ENCODE assay signal across 15 cellular contexts in the genomic region with DNA sequence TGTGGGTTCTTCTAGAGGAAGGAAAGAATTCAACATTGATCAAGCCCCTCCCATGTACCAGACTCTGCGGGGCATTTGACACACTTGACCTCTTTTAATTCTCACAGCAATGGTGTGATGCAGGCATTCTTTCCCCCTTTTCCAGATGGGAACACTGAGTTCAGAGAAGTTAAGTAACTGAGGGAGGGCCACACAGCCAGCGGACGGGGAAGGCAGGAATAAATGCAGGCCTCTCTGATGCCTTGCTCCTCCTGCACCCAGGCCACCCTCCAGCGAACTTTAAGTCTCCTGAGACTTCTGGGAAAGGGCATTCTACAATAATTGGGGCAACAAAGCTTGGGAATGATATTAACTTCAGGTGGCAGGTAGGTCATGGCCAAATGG.
DNase-seq lines count a peak whose midpoint lies in the region; ATAC-seq and TF ChIP-seq lines count a peak whose summit lies in the region.
"Had no signal": no experiment of that assay in that cellular context is flagged by ENCODE, and none has a peak within 500 bp of the region (broad histone marks: within the 10 kb centered on the region; RNA-seq: fewer than 3 reads in every experiment).

No MANE protein-coding gene starts in this region.

- TF ChIP-seq CTCF in HEK293 (tag by site-specific recombination; IDR thresholded peaks at IDR 0.05): no peak

- no peak for ATAC-seq in activated CD4-positive, alpha-beta T cell treated with anti-CD3 and anti-CD28 coated beads for 36 hours
- ATAC-seq in activated naive CD4-positive, alpha-beta T cell treated with anti-CD3 and anti-CD28 coated beads, Interleukin-2, amount 50 U/mL, for 72 hours: no peak
- no peak for ATAC-seq in naive thymus-derived CD8-positive, alpha-beta T cell
- ATAC-seq: esophagus mucosa, WTC11 had no signal

- intact Hi-C loops in activated CD4-positive, alpha-beta T cell treated with anti-CD3 and anti-CD28 coated beads for 36 hours (cut with DNase I, micrococcal nuclease): loop anchor here in 1 of 2 experiments (2.0 kb wide), 1 partner anchor 23 kb away; no protein-coding TSS in a partner anchor

- H3K4me1 Mint-ChIP-seq in activated CD4-positive, alpha-beta T cell treated with anti-CD3 and anti-CD28 coated beads for 36 hours: peaks cover 47% of the 10 kb centered on the region
- peaks cover 32 to 80% (median 72%) of the 10 kb centered on the region in 4 donors for H3K4me1 Mint-ChIP-seq in naive thymus-derived CD8-positive, alpha-beta T cell

- peak overlapping the region; percentile 92 for H3K27ac Mint-ChIP-seq in activated CD4-positive, alpha-beta T cell treated with anti-CD3 and anti-CD28 coated beads for 36 hours
- H3K27ac Mint-ChIP-seq in activated naive CD4-positive, alpha-beta T cell treated with anti-CD3 and anti-CD28 coated beads, Interleukin-2, amount 50 U/mL, for 72 hours: peak overlapping the region; percentile 66 to 93
- peak overlapping the region; percentile 84 to 98 (median 95) for H3K27ac Mint-ChIP-seq in naive thymus-derived CD8-positive, alpha-beta T cell
- H3K27ac Mint-ChIP-seq: dendritic cell treated with granulocyte-macrophage colony-stimulating factor and Interleukin-4, amounts not matched to agents 40 ng/mL and 50 ng/mL, for 4 days; WTC11 had no signal

- H3K9me3 Mint-ChIP-seq in activated CD4-positive, alpha-beta T cell treated with anti-CD3 and anti-CD28 coated beads for 36 hours (ENCODE audit: low read depth): no peaks in the 10 kb centered on the region
- H3K9me3 Mint-ChIP-seq in activated naive CD4-positive, alpha-beta T cell treated with anti-CD3 and anti-CD28 coated beads, Interleukin-2, amount 50 U/mL, for 72 hours: no peaks in the 10 kb centered on the region
- no peaks in the 10 kb centered on the region for H3K9me3 Mint-ChIP-seq in naive thymus-derived CD8-positive, alpha-beta T cell
- H3K9me3 Mint-ChIP-seq: dendritic cell treated with granulocyte-macrophage colony-stimulating factor and Interleukin-4, amounts not matched to agents 40 ng/mL and 50 ng/mL, for 4 days; WTC11 had no signal

- no peaks in the 10 kb centered on the region for H3K27me3 Mint-ChIP-seq in activated CD4-positive, alpha-beta T cell treated with anti-CD3 and anti-CD28 coated beads for 36 hours
- no peaks in the 10 kb centered on the region for H3K27me3 Mint-ChIP-seq in naive thymus-derived CD8-positive, alpha-beta T cell

- H3K9me3 ChIP-seq in HEK293 (ENCODE audit: control insufficient read depth, insufficient read depth, low read depth, low read length): no peaks in the 10 kb centered on the region
- H3K9me3 ChIP-seq: transverse colon had no signal

- POLR2A ChIA-PET in activated CD4-positive, alpha-beta T cell treated with anti-CD3 and anti-CD28 coated beads for 36 hours (lab: Charles Lee): interaction anchor here (0.6 kb wide), 1 partner anchor 191 kb away, joined by 5 read pairs; no protein-coding TSS in a partner anchor
- POLR2A ChIA-PET in HEK293 (lab: Yijun Ruan, JAX): interaction anchor here (2.1 kb wide), 1 partner anchor 10 kb away, joined by 8 read pairs; no protein-coding TSS in a partner anchor
- POLR2A ChIA-PET in naive thymus-derived CD8-positive, alpha-beta T cell (lab: Charles Lee): interaction anchor here (0.8 to 4.9 kb wide), 17 partner anchors 9 to 1083 kb away, joined by 3 to 55 read pairs (median 8); partner anchors contain the start of gene TLE3

- no peaks in the 10 kb centered on the region for H3K36me3 ChIP-seq in HEK293 (ENCODE audit: control insufficient read depth in 2 of 2, insufficient read depth in 1 of 2, low read length in 2 of 2)
- H3K36me3 ChIP-seq: transverse colon had no signal

- peak overlapping the region; percentile 79 for H3K4me3 Mint-ChIP-seq in activated CD4-positive, alpha-beta T cell treated with anti-CD3 and anti-CD28 coated beads for 36 hours
- H3K4me3 Mint-ChIP-seq in naive thymus-derived CD8-positive, alpha-beta T cell: peak overlapping the region; percentile 83 to 96 (median 91)
- H3K4me3 Mint-ChIP-seq: dendritic cell treated with granulocyte-macrophage colony-stimulating factor and Interleukin-4, amounts not matched to agents 40 ng/mL and 50 ng/mL, for 4 days; WTC11 had no signal

- no peak overlapping the region for H3K4me3 ChIP-seq in HEK293 (ENCODE audit: low read depth, low read length)

- CTCF ChIA-PET in activated CD4-positive, alpha-beta T cell treated with anti-CD3 and anti-CD28 coated beads for 36 hours (lab: Charles Lee): interaction anchor here (0.5 to 2.5 kb wide), 7 partner anchors 23 to 1084 kb away, joined by 3 to 7 read pairs (median 3); no protein-coding TSS in a partner anchor
- CTCF ChIA-PET in HEK293 (lab: Yijun Ruan, JAX): interaction anchor here (0.6 to 2.6 kb wide), 6 partner anchors 13 to 62 kb away, joined by 3 to 10 read pairs (median 4); no protein-coding TSS in a partner anchor

- no peak overlapping the region for H3K27ac ChIP-seq in HEK293 (ENCODE audit: extremely low read depth, low read depth, low read length)

- DNase-seq in activated CD4-positive, alpha-beta T cell treated with anti-CD3 and anti-CD28 coated beads for 36 hours: no peak
- no peak for DNase-seq in activated CD4-positive, alpha-beta T cell treated with anti-CD3 and anti-CD28 coated beads, Interleukin-2, amount 50 U/mL, for 1 hour
- no peak for DNase-seq in activated naive CD4-positive, alpha-beta T cell treated with anti-CD3 and anti-CD28 coated beads, Interleukin-2, amount 50 U/mL, for 72 hours (ENCODE audit: low spot score in 2 of 2)
- DNase-seq in naive thymus-derived CD8-positive, alpha-beta T cell: no peak
- DNase-seq in midbrain (lab: John Stamatoyannopoulos, UW) (no peak), COLO829 (ENCODE audit: low spot score) (no peak)
- DNase-seq in stimulated activated naive CD4-positive, alpha-beta T cell (lab: John Stamatoyannopoulos, UW): no peak
- DNase-seq: NCI-H2081, NCI-H69, nucleus accumbens had no signal

- H3K4me1 ChIP-seq in HEK293 (ENCODE audit: control insufficient read depth, insufficient read depth, low read length): no peaks in the 10 kb centered on the region
- H3K4me1 ChIP-seq: transverse colon had no signal

- peaks cover 2% of the 10 kb centered on the region for H3K36me3 Mint-ChIP-seq in activated CD4-positive, alpha-beta T cell treated with anti-CD3 and anti-CD28 coated beads for 36 hours (ENCODE audit: low read depth)
- H3K36me3 Mint-ChIP-seq in activated naive CD4-positive, alpha-beta T cell treated with anti-CD3 and anti-CD28 coated beads, Interleukin-2, amount 50 U/mL, for 72 hours: peaks cover 0 to 10% of the 10 kb centered on the region in 2 donors
- H3K36me3 Mint-ChIP-seq in naive thymus-derived CD8-positive, alpha-beta T cell: peaks cover 0 to 4% (median 3%) of the 10 kb centered on the region in 3 donors
- H3K36me3 Mint-ChIP-seq: WTC11 had no signal

TF ChIP-seq in HEK293, 187 proteins besides CTCF, POLR2A, EP300 and RAD21:
- TF ChIP-seq ZNF768 (tag by site-specific recombination; IDR thresholded peaks at IDR 0.05) (peak; percentile 93; the same call in 1 of the 2 replicates), ZNF626 (tag by site-specific recombination; IDR thresholded peaks at IDR 0.05) (no peak)
